ENCODE assay signal across 6 cellular contexts in genomic region chr16:30561212-30561816, GRCh38. TPM values are rescaled to one million over a fixed set of nuclear protein-coding genes. Genes with fewer than 3 reads are reported as not detected.
DNase-seq lines count a peak whose midpoint lies in the region; ATAC-seq and TF ChIP-seq lines count a peak whose summit lies in the region.

No MANE protein-coding gene starts in this region.

- peak overlapping the region; percentile 66 to 83 (median 73) for H3K27ac ChIP-seq in BLaER1 treated with 17β-estradiol and CSF1 and Interleukin-3, amounts not matched to agents 10 nM and 100 nM
- H3K27ac ChIP-seq in right lobe of liver = peak overlapping the region; percentile 36 to 74 (median 74)

- no peak for TF ChIP-seq CTCF in right lobe of liver (IDR thresholded peaks at IDR 0.05)

- WGBS in right lobe of liver (ENCODE audit: insufficient coverage, low coverage, low lambda C conversion rate, missing lambda C conversion rate) = 48% methylated on average over 16 of the region's 45 CpGs

- peak overlapping the region; percentile 74 to 98 (median 90) for H3K4me2 ChIP-seq in BLaER1 treated with 17β-estradiol and CSF1 and Interleukin-3, amounts not matched to agents 10 nM and 100 nM

- H3K4me1 ChIP-seq in BLaER1 treated with 17β-estradiol and CSF1 and Interleukin-3, amounts not matched to agents 10 nM and 100 nM = peaks cover 35 to 56% (median 47%) of the 10 kb centered on the region in 10 experiments
- H3K4me1 ChIP-seq in right lobe of liver = peaks cover 0 to 14% (median 0%) of the 10 kb centered on the region in 4 donors

- H3K9ac ChIP-seq in BLaER1 treated with 17β-estradiol and CSF1 and Interleukin-3, amounts not matched to agents 10 nM and 100 nM = peak overlapping the region; percentile 53 to 81 (median 76)

- H3K27me3 ChIP-seq in BLaER1 treated with 17β-estradiol and CSF1 and Interleukin-3, amounts not matched to agents 10 nM and 100 nM = peaks cover 8 to 40% (median 31%) of the 10 kb centered on the region in 11 experiments; a peak in 21 of 22 replicates
- no peaks in the 10 kb centered on the region for H3K27me3 ChIP-seq in right lobe of liver

- peaks cover 0 to 2% (median under 1%) of the 10 kb centered on the region in 11 experiments; a peak in 8 of 22 replicates for H3K36me3 ChIP-seq in BLaER1 treated with 17β-estradiol and CSF1 and Interleukin-3, amounts not matched to agents 10 nM and 100 nM
- H3K36me3 ChIP-seq in right lobe of liver = no peaks in the 10 kb centered on the region

- TF ChIP-seq POLR2A in right lobe of liver (IDR thresholded peaks at IDR 0.05) = no peak

- peak in 3 of 4 donors; percentile 6 to 19 (median 6) for ATAC-seq in right lobe of liver

- intact Hi-C loops in right lobe of liver (cut with DNase I) = no loop called here

- H3K9me3 ChIP-seq in BLaER1 treated with 17β-estradiol and CSF1 and Interleukin-3, amounts not matched to agents 10 nM and 100 nM (replicated peaks in 1 of 11) = no peaks in the 10 kb centered on the region
- no peaks in the 10 kb centered on the region for H3K9me3 ChIP-seq in right lobe of liver

- peak; percentile 65 for DNase-seq in activated CD8-positive, alpha-beta memory T cell treated with anti-CD3 and anti-CD28 coated beads, Interleukin-2, amount 50 U/mL, for 48 hours
- DNase-seq in right lobe of liver (peak; percentile 60 to 72 (median 68)), NCI-H526 (lab: John Stamatoyannopoulos, UW) (no peak), DMS79 (lab: John Stamatoyannopoulos, UW) (no peak), NCI-H446 (lab: John Stamatoyannopoulos, UW) (no peak)

- H4K20me1 ChIP-seq in BLaER1 treated with 17β-estradiol and CSF1 and Interleukin-3, amounts not matched to agents 10 nM and 100 nM = no peaks in the 10 kb centered on the region

- peak overlapping the region; percentile 49 to 70 (median 56) for H3K4me3 ChIP-seq in BLaER1 treated with 17β-estradiol and CSF1 and Interleukin-3, amounts not matched to agents 10 nM and 100 nM
- H3K4me3 ChIP-seq in right lobe of liver = peak overlapping the region; percentile 32 to 57 (median 45)

RNA-seq across cellular contexts. Expression of gene ZNF764, which starts 3.1 kb away (rescaled TPM):
- total RNA-seq in right lobe of liver = 1 to 10 TPM; 3.2 to 6.5 (median 4.8) TPM

RNA-seq across cellular contexts. Expression of gene ZNF688, which starts 10.2 kb away (rescaled TPM):
- total RNA-seq in right lobe of liver = 10 to 100 TPM in 1 of 6 experiments, 1 to 10 TPM in 5; 4.0 to 11.5 (median 6.5) TPM

RNA-seq across cellular contexts. Expression of gene ZNF785, which starts 24.2 kb away (rescaled TPM):
- total RNA-seq in right lobe of liver = 1 to 10 TPM; 2.4 to 6.5 (median 5.6) TPM

RNA-seq across cellular contexts. Expression of gene ZNF747, which starts 26.7 kb away (rescaled TPM):
- 1 to 10 TPM; 5.3 to 9.7 (median 6.4) TPM for total RNA-seq in right lobe of liver

RNA-seq across cellular contexts. Expression of gene ZNF768, which starts 34.9 kb away (rescaled TPM):
- 10 to 100 TPM; 14.7 to 21.2 (median 18.8) TPM for total RNA-seq in right lobe of liver

Comparison
In these comparisons a context has a peak if more than half of its experiments do, and no peak if none do; other contexts are left out.
1. DNase-seq: peak in activated CD8-positive, alpha-beta memory T cell treated with anti-CD3 and anti-CD28 coated beads, Interleukin-2, amount 50 U/mL, for 48 hours (single experiment) and right lobe of liver (3 of 3); none in NCI-H526 (0 of 2), DMS79 (single experiment) and NCI-H446 (0 of 2).